ENCODE assay signal across 9 cellular contexts in genomic region chr6:17985934-17986655, GRCh38. TPM values are rescaled to one million over a fixed set of nuclear protein-coding genes. Genes with fewer than 3 reads are reported as not detected.
DNase-seq lines count a peak whose midpoint lies in the region; ATAC-seq and TF ChIP-seq lines count a peak whose summit lies in the region.
"Had no signal": no experiment of that assay in that cellular context is flagged by ENCODE, and none has a peak within 500 bp of the region (broad histone marks: within the 10 kb centered on the region; RNA-seq: fewer than 3 reads in every experiment).

No MANE protein-coding gene starts in this region.

- peak overlapping the region; percentile 67 for H3K27ac ChIP-seq in foreskin keratinocyte

- H3K27me3 ChIP-seq in foreskin keratinocyte = no peaks in the 10 kb centered on the region

- DNase-seq in Calu3 (no peak), T-cell (no peak), foreskin keratinocyte (no peak), pons (ENCODE audit: low spot score) (peak; percentile 48), NOMO-1 (lab: John Stamatoyannopoulos, UW; ENCODE audit: unreplicated experiment in 2 of 2) (no peak), SW 1271 (lab: John Stamatoyannopoulos, UW) (no peak), GDM1 (lab: John Stamatoyannopoulos, UW) (no peak), Ammon's horn (ENCODE audit: low spot score) (no peak)

- H3K9me3 Mint-ChIP-seq in Calu3 (ENCODE audit: low read depth, unreplicated experiment) = no peaks in the 10 kb centered on the region
- no peaks in the 10 kb centered on the region for H3K9me3 Mint-ChIP-seq in T-cell
- H3K9me3 Mint-ChIP-seq: activated naive CD8-positive, alpha-beta T cell treated with anti-CD3 and anti-CD28 coated beads, Interleukin-2, amount 10 ng/mL, durations not matched to agents 7 days and 5 days had no signal

- CTCF ChIA-PET in Calu3 (lab: Charles Lee) = no interaction called here
- CTCF ChIA-PET in T-cell (lab: Charles Lee) = no interaction called here

- H3K4me3 Mint-ChIP-seq in Calu3 (ENCODE audit: low read depth, unreplicated experiment) (peak overlapping the region; percentile 69), T-cell (peak overlapping the region; percentile 41 to 72 (median 54))

- H3K4me1 Mint-ChIP-seq in Calu3 (ENCODE audit: low read depth, unreplicated experiment) = peaks cover 16% of the 10 kb centered on the region
- peaks cover 7 to 23% (median 16%) of the 10 kb centered on the region in 3 donors for H3K4me1 Mint-ChIP-seq in T-cell

- TF ChIP-seq CTCF in Calu3 (IDR thresholded peaks at IDR 0.05; ENCODE audit: unreplicated experiment) = no peak
- TF ChIP-seq CTCF in foreskin keratinocyte (conservative IDR thresholded peaks at IDR 0.05) = no peak

- H3K27me3 Mint-ChIP-seq in Calu3 (ENCODE audit: unreplicated experiment) = no peaks in the 10 kb centered on the region
- H3K27me3 Mint-ChIP-seq in T-cell = peaks cover 50 to 55% of the 10 kb centered on the region in 2 donors

- TSS peak; percentile 46 for BruUV-seq in Calu3 (replicated peaks; lab: Mats Ljungman, UMichigan)

- H3K36me3 Mint-ChIP-seq in Calu3 (ENCODE audit: insufficient read depth, unreplicated experiment) = peaks cover 19% of the 10 kb centered on the region
- H3K36me3 Mint-ChIP-seq in T-cell = no peaks in the 10 kb centered on the region
- H3K36me3 Mint-ChIP-seq: activated naive CD8-positive, alpha-beta T cell treated with anti-CD3 and anti-CD28 coated beads, Interleukin-2, amount 10 ng/mL, durations not matched to agents 7 days and 5 days had no signal

- POLR2A ChIA-PET in T-cell (lab: Charles Lee) = no interaction called here

- intact Hi-C loops in Calu3 (cut with micrococcal nuclease; ENCODE audit: unreplicated experiment) = loop anchor here (10.0 kb wide), 2 partner anchors 121 to 139 kb away; partner anchors contain the start of gene NHLRC1

- no peak for ATAC-seq in T-cell (replicated peaks in 1 of 4)
- no peak for ATAC-seq in foreskin keratinocyte

- H3K4me1 ChIP-seq in foreskin keratinocyte = peaks cover 14% of the 10 kb centered on the region

- H3K27ac Mint-ChIP-seq in Calu3 (ENCODE audit: unreplicated experiment) = no peak overlapping the region
- no peak overlapping the region for H3K27ac Mint-ChIP-seq in T-cell
- H3K27ac Mint-ChIP-seq: activated naive CD8-positive, alpha-beta T cell treated with anti-CD3 and anti-CD28 coated beads, Interleukin-2, amount 10 ng/mL, durations not matched to agents 7 days and 5 days had no signal

RNA-seq across cellular contexts. Expression of gene KIF13A, which starts 1.3 kb away (rescaled TPM):
- total RNA-seq in Calu3 (2022) (14.1 and 14.4 TPM in 2 replicates), T-cell (1 to 10 TPM in 2 of 5 donors, under 1 TPM in 3; 0.55 to 2.0 (median 0.92) TPM), foreskin keratinocyte (84.2 and 89.1 TPM in 2 replicates)
- 24.8 and 32.3 TPM in 2 replicates for polyA plus RNA-seq in foreskin keratinocyte
